In the genomic region with DNA sequence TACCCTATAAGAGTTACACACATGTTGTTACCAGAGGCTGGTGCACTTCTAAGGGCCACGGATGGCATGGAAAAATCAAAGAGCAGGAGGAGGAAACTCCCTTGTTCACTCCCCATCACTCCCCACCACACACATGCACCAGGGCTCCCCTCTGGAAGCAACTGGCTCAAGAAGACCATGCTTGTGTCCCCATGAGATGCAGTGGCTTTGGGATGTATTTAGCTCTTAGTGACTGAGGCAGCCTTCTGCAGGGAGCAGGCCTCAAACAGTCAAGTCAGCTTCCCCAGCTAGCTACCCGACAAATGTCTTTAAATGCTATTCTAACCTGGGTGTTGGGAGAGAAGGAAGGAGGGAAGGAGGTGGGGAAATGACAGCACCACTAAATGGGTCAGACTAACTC, we compare ENCODE assay signal across 21 cellular contexts. TPM values are rescaled to one million over a fixed set of nuclear protein-coding genes. Genes with fewer than 3 reads are reported as not detected.
A peak's percentile ranks its signal among the peaks of the same experiment; 100 is the strongest.
DNase-seq lines count a peak whose midpoint lies in the region; ATAC-seq and TF ChIP-seq lines count a peak whose summit lies in the region.
"Had no signal": no experiment of that assay in that cellular context is flagged by ENCODE, and none has a peak within 500 bp of the region (broad histone marks: within the 10 kb centered on the region; RNA-seq: fewer than 3 reads in every experiment).

No MANE protein-coding gene starts in this region.

- H3K4me1 Mint-ChIP-seq in glutamatergic neuron (ENCODE audit: low read depth, unreplicated experiment) = peaks cover 31% of the 10 kb centered on the region
- H3K4me1 Mint-ChIP-seq in naive thymus-derived CD8-positive, alpha-beta T cell = no peaks in the 10 kb centered on the region
- H3K4me1 Mint-ChIP-seq: CD4-positive, CD25-positive, alpha-beta regulatory T cell had no signal

- H3K27ac Mint-ChIP-seq in glutamatergic neuron (ENCODE audit: unreplicated experiment) = peak overlapping the region; percentile 64
- H3K27ac Mint-ChIP-seq in naive thymus-derived CD8-positive, alpha-beta T cell = no peak overlapping the region

- CTCF ChIA-PET in HEK293T (lab: Yijun Ruan, JAX) = interaction anchor here (0.8 kb wide), 1 partner anchor 8 kb away, joined by 3 read pairs; no protein-coding TSS in a partner anchor

- no peak for TF ChIP-seq POLR2A in ovary (IDR thresholded peaks at IDR 0.05)

- intact Hi-C loops in left ventricle myocardium inferior (cut with micrococcal nuclease) = no loop called here
- intact Hi-C loops in left ventricle myocardium superior (cut with micrococcal nuclease) = no loop called here
- intact Hi-C loops in ovary (cut with DNase I) = no loop called here

- WGBS in ovary, 3 donors = 62 to 80% (median 64%) methylated on average over 2 of the region's 2 CpGs

- POLR2A ChIA-PET in HEK293T (lab: Yijun Ruan, JAX) = no interaction called here
- POLR2A ChIA-PET in naive thymus-derived CD8-positive, alpha-beta T cell (lab: Charles Lee) = no interaction called here

- peaks cover 14% of the 10 kb centered on the region for H3K4me1 ChIP-seq in left ventricle myocardium inferior
- peaks cover 4% of the 10 kb centered on the region for H3K4me1 ChIP-seq in ovary (ENCODE audit: insufficient read depth)
- H3K4me1 ChIP-seq: BE2C, Caco-2 had no signal

- no peak overlapping the region for H3K4me3 Mint-ChIP-seq in glutamatergic neuron (ENCODE audit: unreplicated experiment)
- no peak overlapping the region for H3K4me3 Mint-ChIP-seq in naive thymus-derived CD8-positive, alpha-beta T cell
- H3K4me3 Mint-ChIP-seq: CD4-positive, CD25-positive, alpha-beta regulatory T cell had no signal

- TF ChIP-seq CTCF in left ventricle myocardium inferior (IDR thresholded peaks at IDR 0.05; ENCODE audit: borderline replicate concordance) = no peak
- no peak for TF ChIP-seq CTCF in glutamatergic neuron (IDR thresholded peaks at IDR 0.05; ENCODE audit: partially characterized antibody, unreplicated experiment)
- no peak for TF ChIP-seq CTCF in ovary (IDR thresholded peaks at IDR 0.05)

- H3K4me3 ChIP-seq in left ventricle myocardium inferior = no peak overlapping the region
- H3K4me3 ChIP-seq in ovary = no peak overlapping the region
- H3K4me3 ChIP-seq: GM23248 had no signal

- H3K9me3 ChIP-seq in left ventricle myocardium inferior (replicated peaks) (no peaks in the 10 kb centered on the region), ovary (no peaks in the 10 kb centered on the region)
- H3K9me3 ChIP-seq: BE2C, Caco-2 had no signal

- H3K27me3 ChIP-seq in left ventricle myocardium inferior (ENCODE audit: low read depth) (no peaks in the 10 kb centered on the region), ovary (no peaks in the 10 kb centered on the region)
- H3K27me3 ChIP-seq: BE2C had no signal

- no peak for DNase-seq in left ventricle myocardium inferior
- DNase-seq in left ventricle myocardium superior = no peak
- DNase-seq in glutamatergic neuron = no peak
- no peak for DNase-seq in ovary
- no peak for DNase-seq in HEK293T (ENCODE audit: extremely low spot score)
- no peak for DNase-seq in effector CD4-positive, alpha-beta T cell
- DNase-seq in naive thymus-derived CD8-positive, alpha-beta T cell = no peak
- DNase-seq in NCI-H1048 (lab: John Stamatoyannopoulos, UW) = no peak
- DNase-seq: BE2C; CD4-positive, CD25-positive, alpha-beta regulatory T cell; DMS153; GDM1; KBM-7; NCI-H1105 treated with DMSO at 0.1 percent for 48 hours; NCI-H1694; NCI-H2081 treated with DMSO at 0.1 percent for 48 hours; NCI-H446 treated with DMSO at 0.1 percent for 48 hours; OCI-M1; SHP77 treated with DMSO at 0.1 percent for 48 hours had no signal

- H3K27me3 Mint-ChIP-seq in glutamatergic neuron (ENCODE audit: unreplicated experiment) = peaks cover 7% of the 10 kb centered on the region
- H3K27me3 Mint-ChIP-seq in naive thymus-derived CD8-positive, alpha-beta T cell = peaks cover 0 to 6% (median 0%) of the 10 kb centered on the region in 5 donors
- H3K27me3 Mint-ChIP-seq: CD4-positive, CD25-positive, alpha-beta regulatory T cell had no signal

- H3K36me3 Mint-ChIP-seq in glutamatergic neuron (ENCODE audit: unreplicated experiment) = no peaks in the 10 kb centered on the region
- peaks cover 0 to 2% (median 2%) of the 10 kb centered on the region in 3 donors for H3K36me3 Mint-ChIP-seq in naive thymus-derived CD8-positive, alpha-beta T cell

- no peak for ATAC-seq in left ventricle myocardium superior
- no peak for ATAC-seq in naive thymus-derived CD8-positive, alpha-beta T cell

- H3K9me3 Mint-ChIP-seq in glutamatergic neuron (ENCODE audit: unreplicated experiment) = peaks cover 7% of the 10 kb centered on the region
- peaks cover 0 to 1% (median 0%) of the 10 kb centered on the region in 9 donors for H3K9me3 Mint-ChIP-seq in naive thymus-derived CD8-positive, alpha-beta T cell
- H3K9me3 Mint-ChIP-seq: CD4-positive, CD25-positive, alpha-beta regulatory T cell had no signal

- TF ChIP-seq EP300 in ovary (IDR thresholded peaks at IDR 0.05) = no peak

- peak overlapping the region; percentile 62 for H3K27ac ChIP-seq in left ventricle myocardium inferior (replicated peaks)
- H3K27ac ChIP-seq in ovary = peak overlapping the region; percentile 14 to 78
- H3K27ac ChIP-seq: GM23248 had no signal

- H3K36me3 ChIP-seq in left ventricle myocardium inferior (no peaks in the 10 kb centered on the region), ovary (no peaks in the 10 kb centered on the region)
- H3K36me3 ChIP-seq: BE2C had no signal

TF ChIP-seq in HEK293T, 16 proteins besides CTCF, POLR2A, EP300 and RAD21:
- TF ChIP-seq TARDBP (IDR thresholded peaks at IDR 0.05) = no peak
- TF ChIP-seq, protein P1, sequence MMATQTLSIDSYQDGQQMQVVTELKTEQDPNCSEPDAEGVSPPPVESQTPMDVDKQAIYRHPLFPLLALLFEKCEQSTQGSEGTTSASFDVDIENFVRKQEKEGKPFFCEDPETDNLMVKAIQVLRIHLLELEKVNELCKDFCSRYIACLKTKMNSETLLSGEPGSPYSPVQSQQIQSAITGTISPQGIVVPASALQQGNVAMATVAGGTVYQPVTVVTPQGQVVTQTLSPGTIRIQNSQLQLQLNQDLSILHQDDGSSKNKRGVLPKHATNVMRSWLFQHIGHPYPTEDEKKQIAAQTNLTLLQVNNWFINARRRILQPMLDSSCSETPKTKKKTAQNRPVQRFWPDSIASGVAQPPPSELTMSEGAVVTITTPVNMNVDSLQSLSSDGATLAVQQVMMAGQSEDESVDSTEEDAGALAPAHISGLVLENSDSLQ (IDR thresholded peaks at IDR 0.05) = no peak
- TF ChIP-seq L3MBTL2 (conservative IDR thresholded peaks at IDR 0.05) = no peak
- no peak for TF ChIP-seq FOXK2 (IDR thresholded peaks at IDR 0.05)
- TF ChIP-seq LEF1 (IDR thresholded peaks at IDR 0.05; ENCODE audit: borderline replicate concordance) = no peak
- TF ChIP-seq BHLHE40 (IDR thresholded peaks at IDR 0.05; ENCODE audit: borderline replicate concordance) = no peak
- no peak for TF ChIP-seq HDGF (IDR thresholded peaks at IDR 0.05; ENCODE audit: borderline replicate concordance)
- no peak for TF ChIP-seq FOXA1 (IDR thresholded peaks at IDR 0.05)
- TF ChIP-seq FOXM1 (IDR thresholded peaks at IDR 0.05; ENCODE audit: borderline replicate concordance) = no peak
- no peak for TF ChIP-seq NFRKB (IDR thresholded peaks at IDR 0.05)
- no peak for TF ChIP-seq SUZ12 (IDR thresholded peaks at IDR 0.05)
- no peak for TF ChIP-seq ELF4 (IDR thresholded peaks at IDR 0.05)
- no peak for TF ChIP-seq ARNT (IDR thresholded peaks at IDR 0.05)
- TF ChIP-seq SP1 (IDR thresholded peaks at IDR 0.05) = no peak
- TF ChIP-seq ZNF384 (IDR thresholded peaks at IDR 0.05) = no peak
- no peak for TF ChIP-seq CTBP1 (IDR thresholded peaks at IDR 0.05; ENCODE audit: borderline replicate concordance)

RNA-seq across cellular contexts. Expression of a gene that starts 32.9 kb away (rescaled TPM):
- 6.8 TPM for total RNA-seq in left ventricle myocardium inferior
- total RNA-seq in left ventricle myocardium superior = 8.5 TPM
- total RNA-seq in glutamatergic neuron (ENCODE audit: unreplicated experiment) = 11.9 TPM
- total RNA-seq in ovary = 1 to 10 TPM; 3.8 to 9.2 (median 8.2) TPM
- 1 to 10 TPM; 2.9 to 7.8 TPM for polyA plus RNA-seq in ovary
- total RNA-seq in naive thymus-derived CD8-positive, alpha-beta T cell = 10 to 100 TPM; 17.7 to 18.0 TPM
- 10 to 100 TPM in 2 of 3 donors, 1 to 10 TPM in 1; 7.8 to 14.6 (median 12.5) TPM for polyA plus RNA-seq in naive thymus-derived CD8-positive, alpha-beta T cell
